32 cellular contexts compared by ENCODE assay signal in the genomic region with DNA sequence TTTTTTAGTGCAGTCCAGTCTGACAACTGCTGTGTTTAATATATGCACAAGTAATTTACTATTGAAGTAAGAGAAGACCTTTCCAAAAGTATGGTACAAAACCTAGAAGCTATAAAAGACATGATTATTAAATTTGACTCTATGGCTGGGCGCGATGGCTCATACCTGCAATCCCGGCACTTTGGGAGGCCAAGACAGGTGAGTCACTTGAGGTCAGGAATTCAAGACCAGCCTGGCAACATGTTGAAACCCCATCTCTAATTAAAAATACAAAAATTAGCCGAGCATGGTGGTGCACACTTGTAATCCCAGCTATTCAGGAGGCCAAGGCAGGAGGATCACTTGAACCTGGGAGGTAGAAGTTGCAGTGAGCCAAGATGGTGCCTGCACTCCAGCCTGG. TPM values are rescaled to one million over a fixed set of nuclear protein-coding genes. Genes with fewer than 3 reads are reported as not detected.
"Had no signal": no experiment of that assay in that cellular context is flagged by ENCODE, and none has a peak within 500 bp of the region (broad histone marks: within the 10 kb centered on the region; RNA-seq: fewer than 3 reads in every experiment).

No MANE protein-coding gene starts in this region.

- H3K36me3 ChIP-seq: cardiac muscle cell had no signal

- DNase-seq: activated B cell treated with CpG ODN at 0.5 μM for 24 hours; activated CD4-positive, alpha-beta memory T cell treated with anti-CD3 and anti-CD28 coated beads for 36 hours; activated CD4-positive, alpha-beta T cell treated with anti-CD3 and anti-CD28 coated beads for 4 hours; activated CD4-positive, alpha-beta T cell treated with anti-CD3 and anti-CD28 coated beads, Interleukin-2, amount 50 U/mL, for 1 hour; activated CD4-positive, CD25-positive, alpha-beta regulatory T cell treated with anti-CD3 and anti-CD28 coated beads, Interleukin-2, amount 50 U/mL, for 72 hours; activated CD8-positive, alpha-beta memory T cell treated with anti-CD3 and anti-CD28 coated beads, Interleukin-2, amount 50 U/mL, for 4 hours; activated naive CD4-positive, alpha-beta T cell treated with anti-CD3 and anti-CD28 coated beads, Interleukin-2, amount 10 ng/mL, durations not matched to agents 7 days and 5 days; activated naive CD8-positive, alpha-beta T cell treated with anti-CD3 and anti-CD28 coated beads, Interleukin-2, amount 50 U/mL, for 24 hours; activated T-cell treated with anti-CD3 and anti-CD28 coated beads for 4 hours; activated T-cell treated with anti-CD3 and anti-CD28 coated beads, Interleukin-2, amount 50 U/mL, for 4 hours; anterior cingulate cortex; NCI-H1092 treated with DMSO at 0.1 percent for 48 hours; NCI-H1417; NCI-H146; NCI-H187; NCI-H2029 treated with DMSO at 0.1 percent for 48 hours; NCI-H2107; NCI-H2171; NCI-H510A; NCI-H526; NCI-H748 treated with DMSO at 0.1 percent for 48 hours; NK-92 treated with Interleukin-12 subunit alpha and Interleukin-12 subunit beta, amount 100 ng/mL, for 24 hours; SHP77 treated with DMSO at 0.1 percent for 48 hours; T-cell; T-helper 17 cell had no signal

- H3K4me2 ChIP-seq: KMS-11 had no signal

- H3K27me3 ChIP-seq: cardiac muscle cell had no signal

- H3K9ac ChIP-seq: KMS-11 had no signal

- H3K4me3 ChIP-seq: cardiac muscle cell had no signal

- H3K27ac ChIP-seq: cardiac muscle cell, KMS-11, VCaP had no signal

RNA-seq across cellular contexts. Expression of gene VWA3A, which starts 41.4 kb away (rescaled TPM):
- total RNA-seq: LHCN-M2, RPMI7951, SK-MEL-5 had no signal

RNA-seq across cellular contexts. Expression of gene PDZD9, which starts 50.0 kb away (rescaled TPM):
- total RNA-seq: activated B cell treated with CpG ODN at 0.5 μM for 24 hours; activated CD4-positive, alpha-beta memory T cell treated with anti-CD3 and anti-CD28 coated beads for 36 hours; activated T-cell treated with anti-CD3 and anti-CD28 coated beads, Interleukin-2, amount 50 U/mL, for 4 hours; activated T-helper 1 cell treated with anti-CD3 and anti-CD28 coated beads, Interleukin-12 subunit alpha, Interleukin-12 subunit beta, Interleukin-2, Interleukin-4 antibody, amounts not matched to agents 30 ng/mL and 10 ng/mL and 1 ng/mL, durations not matched to agents 14 hours and 24 hours and 36 hours; cardiac muscle cell; LHCN-M2; RPMI7951; SK-MEL-5; T-cell; T-helper 17 cell had no signal
